Comparison of ENCODE assay signal across 6 cellular contexts in genomic region chr17:28576016-28576415, GRCh38. TPM values are rescaled to one million over a fixed set of nuclear protein-coding genes. Genes with fewer than 3 reads are reported as not detected.
DNase-seq lines count a peak whose midpoint lies in the region; ATAC-seq and TF ChIP-seq lines count a peak whose summit lies in the region.
"Not testable (repeated sequence)": the region's sequence is repeated elsewhere in the genome, so short reads cannot be mapped to it uniquely, and the experiment has no call there.

No MANE protein-coding gene starts in this region.

- not testable (repeated sequence) for H3K27ac Mint-ChIP-seq in HFFc6, WTC11, nephron progenitor cell
- H3K27ac Mint-ChIP-seq in activated naive CD8-positive, alpha-beta T cell treated with anti-CD3 and anti-CD28 coated beads, Interleukin-2, amount 50 U/mL, for 24 hours = peak overlapping the region; percentile 68
- peak overlapping the region; percentile 52 for H3K27ac Mint-ChIP-seq in glutamatergic neuron (ENCODE audit: unreplicated experiment)

- not testable (repeated sequence) for H3K9me3 Mint-ChIP-seq in HFFc6; WTC11; activated naive CD8-positive, alpha-beta T cell treated with anti-CD3 and anti-CD28 coated beads, Interleukin-2, amount 50 U/mL, for 24 hours; glutamatergic neuron (ENCODE audit: unreplicated experiment); nephron progenitor cell

- H3K4me3 Mint-ChIP-seq in HFFc6 (peak overlapping the region; percentile 52), WTC11 (peak overlapping the region; percentile 75), glutamatergic neuron (ENCODE audit: unreplicated experiment) (peak overlapping the region; percentile 89), nephron progenitor cell (peak overlapping the region; percentile 83)
- peak overlapping the region; percentile 83 for H3K4me3 Mint-ChIP-seq in activated naive CD8-positive, alpha-beta T cell treated with anti-CD3 and anti-CD28 coated beads, Interleukin-2, amount 50 U/mL, for 24 hours

- not testable (repeated sequence) for H3K27me3 Mint-ChIP-seq in HFFc6 (ENCODE audit: insufficient read depth); WTC11 (ENCODE audit: low read depth); activated naive CD8-positive, alpha-beta T cell treated with anti-CD3 and anti-CD28 coated beads, Interleukin-2, amount 50 U/mL, for 24 hours; glutamatergic neuron (ENCODE audit: unreplicated experiment)
- H3K27me3 Mint-ChIP-seq in nephron progenitor cell (ENCODE audit: low read depth, poor library complexity) = peaks cover 12% of the 10 kb centered on the region

- peak overlapping the region; percentile 50; the same call in 1 of the 2 replicates for H3K4me3 ChIP-seq in BLaER1

- CTCF ChIA-PET in WTC11 (lab: Charles Lee) = interaction anchor here (0.8 to 3.6 kb wide), 5 partner anchors 10 to 77 kb away, joined by 3 to 26 read pairs (median 7); partner anchors contain the start of gene BLTP2

- peaks cover 39% of the 10 kb centered on the region for H3K4me1 ChIP-seq in BLaER1

- H3K27me3 ChIP-seq in BLaER1 = not testable (repeated sequence)

- peak overlapping the region; percentile 77 for H3K4me2 ChIP-seq in BLaER1

- peaks cover 28% of the 10 kb centered on the region for H3K4me1 Mint-ChIP-seq in HFFc6 (ENCODE audit: low read depth)
- H3K4me1 Mint-ChIP-seq in WTC11 = peaks cover 17% of the 10 kb centered on the region
- peaks cover 37% of the 10 kb centered on the region for H3K4me1 Mint-ChIP-seq in activated naive CD8-positive, alpha-beta T cell treated with anti-CD3 and anti-CD28 coated beads, Interleukin-2, amount 50 U/mL, for 24 hours
- not testable (repeated sequence) for H3K4me1 Mint-ChIP-seq in glutamatergic neuron (ENCODE audit: low read depth, unreplicated experiment)
- H3K4me1 Mint-ChIP-seq in nephron progenitor cell = peaks cover 25% of the 10 kb centered on the region

- H3K36me3 ChIP-seq in BLaER1 = peaks cover 65% of the 10 kb centered on the region

- H3K9me3 ChIP-seq in BLaER1 = not testable (repeated sequence)

- TF ChIP-seq CTCF in HFFc6 (IDR thresholded peaks at IDR 0.05); WTC11 (IDR thresholded peaks at IDR 0.05); glutamatergic neuron (IDR thresholded peaks at IDR 0.05; ENCODE audit: partially characterized antibody, unreplicated experiment); nephron progenitor cell (IDR thresholded peaks at IDR 0.05): not testable (repeated sequence)

- not testable (repeated sequence) for H3K27ac ChIP-seq in BLaER1

- POLR2A ChIA-PET in WTC11 (lab: Charles Lee) = interaction anchor here (1.1 to 1.3 kb wide), 4 partner anchors 23 to 326 kb away, joined by 3 to 8 read pairs (median 4); partner anchors contain the start of genes DHRS13, SDF2, SUPT6H and UNC119

- not testable (repeated sequence) for H3K36me3 Mint-ChIP-seq in HFFc6 (ENCODE audit: low read depth); glutamatergic neuron (ENCODE audit: unreplicated experiment)
- H3K36me3 Mint-ChIP-seq in WTC11 = peaks cover 43% of the 10 kb centered on the region
- H3K36me3 Mint-ChIP-seq in activated naive CD8-positive, alpha-beta T cell treated with anti-CD3 and anti-CD28 coated beads, Interleukin-2, amount 50 U/mL, for 24 hours (ENCODE audit: low read depth) = peaks cover 33% of the 10 kb centered on the region
- H3K36me3 Mint-ChIP-seq in nephron progenitor cell (ENCODE audit: low read depth) = peaks cover 53% of the 10 kb centered on the region

- not testable (repeated sequence) for DNase-seq in HFFc6; WTC11 (ENCODE audit: low spot score); activated naive CD8-positive, alpha-beta T cell treated with anti-CD3 and anti-CD28 coated beads, Interleukin-2, amount 50 U/mL, for 24 hours; glutamatergic neuron; nephron progenitor cell

- not testable (repeated sequence) for ATAC-seq in WTC11; activated naive CD8-positive, alpha-beta T cell treated with anti-CD3 and anti-CD28 coated beads, Interleukin-2, amount 50 U/mL, for 24 hours

- H4K20me1 ChIP-seq in BLaER1 = not testable (repeated sequence)

- H3K9ac ChIP-seq in BLaER1 = peak overlapping the region; percentile 11; the same call in 1 of the 2 replicates

RNA-seq across cellular contexts. Expression of gene ALDOC, which starts 0.7 kb away (rescaled TPM):
- 10 to 100 TPM in 5 of 6 experiments, 1 to 10 TPM in 1; 8.6 to 14.7 (median 10.3) TPM for total RNA-seq in HFFc6 (2021; fragmentation: NEBNext Ultra II Directional; extraction: Animal tissue kit (Norgen Biotek cat#: 25700))
- total RNA-seq in WTC11 (2021) (73.5 to 95.7 TPM (median 94.2 TPM) in 3 replicates), glutamatergic neuron (ENCODE audit: unreplicated experiment) (50.9 TPM)

RNA-seq across cellular contexts. Expression of gene PIGS, which starts 4.7 kb away (rescaled TPM):
- 10 to 100 TPM; 69.5 to 94.7 (median 78.0) TPM for total RNA-seq in HFFc6 (2021; fragmentation: NEBNext Ultra II Directional; extraction: Animal tissue kit (Norgen Biotek cat#: 25700))
- total RNA-seq in WTC11 (2021) (50.6 to 55.0 TPM (median 54.6 TPM) in 3 replicates), glutamatergic neuron (ENCODE audit: unreplicated experiment) (63.1 TPM)

RNA-seq across cellular contexts. Expression of gene SPAG5, which starts 22.8 kb away (rescaled TPM):
- total RNA-seq in HFFc6 (2021; fragmentation: NEBNext Ultra II Directional; extraction: Animal tissue kit (Norgen Biotek cat#: 25700)) = 10 to 100 TPM; 29.2 to 73.3 (median 69.4) TPM
- total RNA-seq in WTC11 (2021) (120 to 146 TPM (median 125 TPM) in 3 replicates), glutamatergic neuron (ENCODE audit: unreplicated experiment) (31.5 TPM)

RNA-seq across cellular contexts. Expression of gene UNC119, which starts 23.6 kb away (rescaled TPM):
- 10 to 100 TPM; 28.3 to 36.9 (median 30.1) TPM for total RNA-seq in HFFc6 (2021; fragmentation: NEBNext Ultra II Directional; extraction: Animal tissue kit (Norgen Biotek cat#: 25700))
- total RNA-seq in WTC11 (2021) = 53.3 to 59.6 TPM (median 54.6 TPM) in 3 replicates
- 57.2 TPM for total RNA-seq in glutamatergic neuron (ENCODE audit: unreplicated experiment)

RNA-seq across cellular contexts. Expression of gene RSKR, which starts 38.0 kb away (rescaled TPM):
- 1 to 10 TPM; 3.2 to 4.3 (median 3.5) TPM for total RNA-seq in HFFc6 (2021; fragmentation: NEBNext Ultra II Directional; extraction: Animal tissue kit (Norgen Biotek cat#: 25700))
- 23.7 to 28.0 TPM (median 25.6 TPM) in 3 replicates for total RNA-seq in WTC11 (2021)
- 44.5 TPM for total RNA-seq in glutamatergic neuron (ENCODE audit: unreplicated experiment)
